Comparison of ENCODE assay signal across 7 cellular contexts in the genomic region with DNA sequence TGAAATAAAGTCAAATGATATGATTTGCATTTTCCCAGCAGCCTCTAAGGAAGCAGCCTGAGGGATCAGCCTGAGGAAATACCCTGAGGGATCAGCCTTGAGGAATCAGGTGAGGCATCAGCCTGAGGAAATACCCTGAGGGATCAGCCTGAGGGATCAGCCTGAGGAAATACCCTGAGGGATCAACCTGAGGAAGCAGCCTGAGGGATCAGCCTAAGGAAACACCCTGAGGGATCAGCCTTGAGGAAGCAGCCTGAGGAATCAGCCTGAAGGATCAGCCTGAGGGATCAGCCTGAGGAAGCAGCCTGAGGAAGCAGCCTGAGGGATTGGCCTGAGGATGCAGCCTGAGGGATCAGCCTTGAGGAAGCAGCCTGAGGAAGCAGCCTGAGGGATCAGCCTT.
"Had no signal": no experiment of that assay in that cellular context is flagged by ENCODE, and none has a peak within 500 bp of the region (broad histone marks: within the 10 kb centered on the region; RNA-seq: fewer than 3 reads in every experiment).

No MANE protein-coding gene starts in this region.

- H3K4me3 Mint-ChIP-seq: H9 had no signal

- H3K27ac Mint-ChIP-seq: H9 had no signal

- DNase-seq: GM23248, GOT3, H9, HCEC 1CT, IMR-90, KG1 had no signal

- H3K4me3 ChIP-seq: GM23248, K562 had no signal

- H2AFZ ChIP-seq: GM23248 had no signal

- H3K27ac ChIP-seq: GM23248 had no signal

- H3K9me3 Mint-ChIP-seq: H9 had no signal

- H3K9ac ChIP-seq: GM23248 had no signal
